ENCODE assay signal across 9 cellular contexts in genomic region chr7:7568553-7568952, GRCh38. TPM values are rescaled to one million over a fixed set of nuclear protein-coding genes. Genes with fewer than 3 reads are reported as not detected.
DNase-seq lines count a peak whose midpoint lies in the region; ATAC-seq and TF ChIP-seq lines count a peak whose summit lies in the region.
"Had no signal": no experiment of that assay in that cellular context is flagged by ENCODE, and none has a peak within 500 bp of the region (broad histone marks: within the 10 kb centered on the region; RNA-seq: fewer than 3 reads in every experiment).

No MANE protein-coding gene starts in this region.

- no peak overlapping the region for H2AFZ ChIP-seq in PC-3 (ENCODE audit: low read length)

- ATAC-seq in PC-3 (no peak), GM18907 (IDR thresholded peaks at IDR 0.05; ENCODE audit: unreplicated experiment) (no peak)

- TF ChIP-seq POLR2A in esophagus squamous epithelium (IDR thresholded peaks at IDR 0.05), result no peak

- peaks cover 64% of the 10 kb centered on the region for H3K79me2 ChIP-seq in PC-3 (ENCODE audit: low read length)

- no TSS peak for BruUV-seq in PC-3 (replicated peaks; lab: Mats Ljungman, UMichigan)

- H3K36me3 ChIP-seq in PC-3 (ENCODE audit: low read depth, low read length) (0 out of 2 replicates have a peak, but pooled peaks cover 6% of the 10 kb centered on the region), esophagus squamous epithelium (peaks cover 0 to 12% (median 0%) of the 10 kb centered on the region in 3 donors)

- H4K20me1 ChIP-seq in PC-3 (ENCODE audit: low read length), result no peaks in the 10 kb centered on the region

- H3K4me2 ChIP-seq in PC-3 (ENCODE audit: low read length), result peak overlapping the region; percentile 97

- CTCF ChIA-PET in PC-3 (lab: Charles Lee), result no interaction called here

- peak overlapping the region; percentile 86 for H3K4me3 ChIP-seq in PC-3 (ENCODE audit: low read length)
- peak overlapping the region in 3 of 4 donors; percentile 67 to 94 (median 92) for H3K4me3 ChIP-seq in esophagus squamous epithelium
- peak overlapping the region; percentile 58 for H3K4me3 ChIP-seq in skeletal muscle cell (ENCODE audit: low read depth, low read length)

- intact Hi-C loops in PC-3 (cut with micrococcal nuclease), result no loop called here
- intact Hi-C loops in esophagus squamous epithelium (cut with DNase I), result no loop called here

- H3K27me3 ChIP-seq in PC-3 (ENCODE audit: low read length) (no peaks in the 10 kb centered on the region), esophagus squamous epithelium (no peaks in the 10 kb centered on the region)
- H3K27me3 ChIP-seq: ascending aorta had no signal

- peaks cover 6% of the 10 kb centered on the region for H3F3A ChIP-seq in PC-3 (ENCODE audit: low read length, unreplicated experiment)

- no peak overlapping the region for H3K27ac ChIP-seq in PC-3 (ENCODE audit: low read length)
- peak overlapping the region in 3 of 4 donors; percentile 90 to 98 (median 98) for H3K27ac ChIP-seq in esophagus squamous epithelium
- H3K27ac ChIP-seq: ascending aorta had no signal

- POLR2A ChIA-PET in PC-3 (lab: Charles Lee; ENCODE audit: unreplicated experiment), result interaction anchor here (0.6 kb wide), 1 partner anchor 133 kb away, joined by 6 read pairs; no protein-coding TSS in a partner anchor

- peak; percentile 28 for DNase-seq in NCI-H82 (lab: John Stamatoyannopoulos, UW)
- DNase-seq in NCI-H82 treated with DMSO at 0.1 percent for 48 hours (lab: John Stamatoyannopoulos, UW; ENCODE audit: unreplicated experiment), result no peak
- no peak for DNase-seq in PC-3
- DNase-seq in esophagus squamous epithelium (lab: John Stamatoyannopoulos, UW), result no peak
- DNase-seq in skeletal muscle cell (ENCODE audit: low read depth), result no peak
- DNase-seq in NOMO-1 treated with DMSO at 0.1 percent for 48 hours (lab: John Stamatoyannopoulos, UW; ENCODE audit: unreplicated experiment), result no peak
- no peak for DNase-seq in SIG-M5 treated with dmso at 0.1 percent for 504 hours (lab: John Stamatoyannopoulos, UW; ENCODE audit: unreplicated experiment)

- WGBS in esophagus squamous epithelium, 2 donors, result 77 to 79% methylated on average over 4 of the region's 4 CpGs

- H3K9me2 ChIP-seq in PC-3 (replicated peaks; ENCODE audit: low read length), result no peaks in the 10 kb centered on the region

- H3K4me1 ChIP-seq in PC-3 (ENCODE audit: insufficient read depth, low read length), result peaks cover 49% of the 10 kb centered on the region
- H3K4me1 ChIP-seq in esophagus squamous epithelium, result peaks cover 26 to 71% (median 27%) of the 10 kb centered on the region in 3 donors

- no peaks in the 10 kb centered on the region for H3K9me3 ChIP-seq in PC-3 (ENCODE audit: low read length)
- no peaks in the 10 kb centered on the region for H3K9me3 ChIP-seq in esophagus squamous epithelium
- H3K9me3 ChIP-seq: ascending aorta had no signal

- no peak for TF ChIP-seq CTCF in PC-3 (conservative IDR thresholded peaks at IDR 0.05; ENCODE audit: low read depth, low read length)
- no peak for TF ChIP-seq CTCF in esophagus squamous epithelium (IDR thresholded peaks at IDR 0.05)

- H3K9ac ChIP-seq in PC-3 (ENCODE audit: low read length), result 0 out of 2 replicates have a peak overlapping the region, but pooled peaks have one; percentile 89

RNA-seq across cellular contexts. Expression of gene MIOS, which starts 1.9 kb away (rescaled TPM):
- 18.6 and 26.6 TPM in 2 replicates for total RNA-seq in PC-3 (2014; rRNA removed)
- total RNA-seq in esophagus squamous epithelium, result 10 to 100 TPM; 36.5 to 62.9 (median 53.7) TPM

RNA-seq across cellular contexts. Expression of gene COL28A1, which starts 32.9 kb away (rescaled TPM):
- total RNA-seq in PC-3 (2014; rRNA removed) (0.26 TPM in 1 of 2 replicates, not detected in the other), esophagus squamous epithelium (1 to 10 TPM in 1 of 4 donors, under 1 TPM in 3; 0.11 to 3.1 (median 0.40) TPM)
